ENCODE assay signal across 22 cellular contexts in genomic region chr6:4545929-4546328, GRCh38.
"Had no signal": no experiment of that assay in that cellular context is flagged by ENCODE, and none has a peak within 500 bp of the region (broad histone marks: within the 10 kb centered on the region; RNA-seq: fewer than 3 reads in every experiment).

No MANE protein-coding gene starts in this region.

- DNase-seq: Kasumi-1, MM.1S, NCI-H1092 treated with DMSO at 0.1 percent for 48 hours, NCI-H1436, NCI-H187, NCI-H2029, NCI-H2081 treated with DMSO at 0.1 percent for 48 hours, NCI-H2171, NCI-H226, NCI-H446, NCI-H510A, NCI-H524 treated with DMSO at 0.1 percent for 48 hours, NCI-H69, NCI-H774, RPMI8226, SHP77 treated with DMSO at 0.1 percent for 48 hours, SJCRH30 had no signal

- H3K4me3 Mint-ChIP-seq: IgD-negative memory B cell had no signal

- H3K9me3 ChIP-seq: SJCRH30 had no signal

- H3K4me1 ChIP-seq: SJCRH30 had no signal

- H3K27ac ChIP-seq: HL-60, KMS-11, SJCRH30 had no signal

- H3K27ac Mint-ChIP-seq: IgD-negative memory B cell had no signal

- H3K27me3 ChIP-seq: SJCRH30 had no signal

- H3K4me3 ChIP-seq: K562, SJCRH30 had no signal

- H3K4me2 ChIP-seq: KMS-11 had no signal

- ATAC-seq: K562, SK-N-SH treated with all-trans-retinoic acid at 6 μM for 48 hours had no signal

- H3K36me3 ChIP-seq: SJCRH30 had no signal

- H3K9ac ChIP-seq: KMS-11 had no signal
